Comparison of ENCODE assay signal across 19 cellular contexts in genomic region chr11:14565845-14566244, GRCh38.
"Had no signal": no experiment of that assay in that cellular context is flagged by ENCODE, and none has a peak within 500 bp of the region (broad histone marks: within the 10 kb centered on the region; RNA-seq: fewer than 3 reads in every experiment).

No MANE protein-coding gene starts in this region.

- H3K27ac ChIP-seq: lower lobe of right lung, spleen, thyroid gland had no signal

- H3K4me1 Mint-ChIP-seq: mesothelial cell of epicardium, nephron progenitor cell had no signal

- H3K4me3 ChIP-seq: lower lobe of right lung, spleen, thyroid gland had no signal

- H3K4me3 Mint-ChIP-seq: activated T-helper 1 cell treated with anti-CD3 and anti-CD28 coated beads, Interleukin-12 subunit alpha, Interleukin-12 subunit beta, Interleukin-2, Interleukin-4 antibody, amounts not matched to agents 30 ng/mL and 10 ng/mL and 1 ng/mL, durations not matched to agents 14 hours and 24 hours and 36 hours; mesothelial cell of epicardium; nephron progenitor cell had no signal

- DNase-seq: activated CD4-positive, alpha-beta T cell treated with anti-CD3 and anti-CD28 coated beads, Interleukin-2, amount 50 U/mL, for 4 hours; activated CD4-positive, CD25-positive, alpha-beta regulatory T cell treated with anti-CD3 and anti-CD28 coated beads, Interleukin-2, amount 50 U/mL, for 72 hours; activated gamma-delta T cell treated with Interleukin-2 at 50 U/mL for 16 hours; activated T-cell treated with anti-CD3 and anti-CD28 coated beads for 4 hours; amniotic stem cell; dermis blood vessel endothelial cell; effector memory CD4-positive, alpha-beta T cell; foreskin fibroblast; hypothalamus; lower lobe of right lung; nephron progenitor cell; nucleus accumbens; spleen; stimulated activated naive CD4-positive, alpha-beta T cell treated with Interleukin-2 at 50 U/mL for 16 hours; T1000; thyroid gland had no signal

- H3K27ac Mint-ChIP-seq: activated naive CD4-positive, alpha-beta T cell treated with anti-CD3 and anti-CD28 coated beads, Interleukin-2, amount 50 U/mL, for 72 hours; activated T-helper 1 cell treated with anti-CD3 and anti-CD28 coated beads, Interleukin-12 subunit alpha, Interleukin-12 subunit beta, Interleukin-2, Interleukin-4 antibody, amounts not matched to agents 30 ng/mL and 10 ng/mL and 1 ng/mL, durations not matched to agents 14 hours and 24 hours and 36 hours; mesothelial cell of epicardium; nephron progenitor cell had no signal

- H3K36me3 ChIP-seq: lower lobe of right lung, spleen, thyroid gland had no signal

- ATAC-seq: lower lobe of right lung had no signal

- H3K9me3 ChIP-seq: lower lobe of right lung, thyroid gland had no signal

- H3K4me1 ChIP-seq: lower lobe of right lung, thyroid gland had no signal

- H3K27me3 ChIP-seq: spleen, thyroid gland had no signal
